Comparison of ENCODE assay signal across 12 cellular contexts in the genomic region with DNA sequence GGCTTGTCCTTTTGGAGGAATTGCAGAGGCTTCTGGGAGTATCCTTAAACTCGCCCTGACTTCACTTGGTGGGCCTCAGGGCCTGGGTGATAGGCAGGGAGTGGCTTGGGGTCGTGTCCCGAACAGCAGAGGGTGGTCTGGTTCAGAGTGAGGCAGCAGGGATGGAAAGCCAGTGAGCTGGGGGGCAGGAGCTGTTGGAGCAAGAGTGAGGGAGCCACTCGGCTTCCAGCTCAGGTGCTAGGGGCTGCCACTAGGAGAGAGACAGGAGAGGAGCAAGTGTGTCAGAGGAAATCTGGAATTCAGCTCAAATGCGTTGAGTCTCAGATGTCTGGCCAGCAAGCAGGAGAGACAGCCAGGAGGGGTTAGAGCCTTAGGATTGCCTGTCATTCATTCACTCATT.
DNase-seq lines count a peak whose midpoint lies in the region; TF ChIP-seq lines count a peak whose summit lies in the region.
"Had no signal": no experiment of that assay in that cellular context is flagged by ENCODE, and none has a peak within 500 bp of the region (broad histone marks: within the 10 kb centered on the region; RNA-seq: fewer than 3 reads in every experiment).

No MANE protein-coding gene starts in this region.

- no peaks in the 10 kb centered on the region for H4K20me1 ChIP-seq in mammary epithelial cell (ENCODE audit: insufficient read depth, low read length)

- no peak overlapping the region for H4K8ac ChIP-seq in mesendoderm (ENCODE audit: low read depth, low read length)

- H2AK5ac ChIP-seq in mesendoderm (ENCODE audit: low read length), result no peak overlapping the region

- H3K4me3 ChIP-seq in HUES6 (ENCODE audit: low read depth, low read length), result no peak overlapping the region
- H3K4me3 ChIP-seq in mesendoderm (ENCODE audit: low read length), result no peak overlapping the region
- H3K4me3 ChIP-seq in mammary epithelial cell (replicated peaks in 1 of 3; ENCODE audit: insufficient read depth in 1 of 3, low read depth in 2 of 3, low read length in 3 of 3), result no peak overlapping the region

- peaks cover 21% of the 10 kb centered on the region for H3K4me1 ChIP-seq in HUES6 (ENCODE audit: control insufficient read depth, insufficient read depth, low read length)
- H3K4me1 ChIP-seq in mesendoderm (ENCODE audit: control insufficient read depth, low read depth, low read length), result no peaks in the 10 kb centered on the region
- no peaks in the 10 kb centered on the region for H3K4me1 ChIP-seq in mammary epithelial cell (ENCODE audit: insufficient read depth, low read length)

- H3K9me3 Mint-ChIP-seq in brain, result peaks cover 0 to 6% (median 0%) of the 10 kb centered on the region in 5 experiments
- H3K9me3 Mint-ChIP-seq: CD4-positive, alpha-beta T cell had no signal

- H2BK15ac ChIP-seq in mesendoderm (replicated peaks; ENCODE audit: low read depth), result no peak overlapping the region

- no peak overlapping the region for H2BK120ac ChIP-seq in mesendoderm (ENCODE audit: low read depth, low read length)

- H3K36me3 Mint-ChIP-seq in brain, result no peaks in the 10 kb centered on the region

- H3K4me2 ChIP-seq in mesendoderm (ENCODE audit: low read length) (no peak overlapping the region), mammary epithelial cell (ENCODE audit: insufficient read depth, low read depth, low read length) (no peak overlapping the region)

- peaks cover 8% of the 10 kb centered on the region for H3K27me3 Mint-ChIP-seq in brain

- H3K4ac ChIP-seq in mesendoderm (ENCODE audit: low read depth, low read length), result no peak overlapping the region

- H3K79me1 ChIP-seq in mesendoderm (ENCODE audit: low read length), result no peaks in the 10 kb centered on the region

- no peak overlapping the region for H2AFZ ChIP-seq in mammary epithelial cell (ENCODE audit: low read depth, low read length)

- H3K18ac ChIP-seq in mesendoderm (ENCODE audit: low read length), result no peak overlapping the region

- H3K27me3 ChIP-seq in HUES6 (ENCODE audit: control insufficient read depth, insufficient read depth, low read length) (no peaks in the 10 kb centered on the region), mesendoderm (ENCODE audit: insufficient read depth, low read length, poor library complexity) (no peaks in the 10 kb centered on the region), mammary epithelial cell (ENCODE audit: insufficient read depth, low read length) (no peaks in the 10 kb centered on the region)

- H3K23ac ChIP-seq in mesendoderm (ENCODE audit: low read length), result no peak overlapping the region

- H3K79me2 ChIP-seq in mesendoderm (ENCODE audit: control insufficient read depth, insufficient read depth, low read length) (no peaks in the 10 kb centered on the region), mammary epithelial cell (ENCODE audit: insufficient read depth, low read length) (no peaks in the 10 kb centered on the region)

- H3K36me3 ChIP-seq in HUES6 (ENCODE audit: control insufficient read depth, insufficient read depth, low read length) (no peaks in the 10 kb centered on the region), mesendoderm (ENCODE audit: control insufficient read depth, insufficient read depth, low read length) (no peaks in the 10 kb centered on the region), mammary epithelial cell (ENCODE audit: insufficient read depth, low read length) (no peaks in the 10 kb centered on the region)

- CTCF ChIA-PET in mammary epithelial cell (lab: Charles Lee; ENCODE audit: low non-redundant PET), result interaction anchor here (0.5 kb wide), 1 partner anchor 8 kb away, joined by 3 read pairs; no protein-coding TSS in a partner anchor

- H2BK5ac ChIP-seq in mesendoderm (ENCODE audit: low read length), result no peak overlapping the region

- DNase-seq in ELF-1 (ENCODE audit: low read depth, low spot score), result peak; percentile 27
- DNase-seq in mesendoderm, result peak; percentile 31
- DNase-seq in ACHN, result no peak
- DNase-seq in COR-L47 (lab: John Stamatoyannopoulos, UW), result no peak
- no peak for DNase-seq in T-helper 1 cell
- no peak for DNase-seq in mammary epithelial cell
- DNase-seq: 8988T; C1 segment of cervical spinal cord; CD4-positive, alpha-beta T cell; DMS79 had no signal

- dilution Hi-C loops in mammary epithelial cell (cut with HindIII; ENCODE audit: low sequenced_read_pairs), result no loop called here

- peaks cover 15% of the 10 kb centered on the region for H3K4me1 Mint-ChIP-seq in brain

- no peak overlapping the region for H3K56ac ChIP-seq in mesendoderm (ENCODE audit: low read length)

- peak overlapping the region in 3 of 5 experiments; percentile 56 to 97 (median 67) for H3K27ac Mint-ChIP-seq in brain
- H3K27ac Mint-ChIP-seq: CD4-positive, alpha-beta T cell had no signal

- H3K9ac ChIP-seq in HUES6 (ENCODE audit: low read length), result peak overlapping the region; percentile 14
- no peak overlapping the region for H3K9ac ChIP-seq in mesendoderm (ENCODE audit: low read length)
- no peak overlapping the region for H3K9ac ChIP-seq in mammary epithelial cell (ENCODE audit: insufficient read depth, low read length)

- TF ChIP-seq CTCF in brain (conservative IDR thresholded peaks at IDR 0.05), result no peak
- TF ChIP-seq CTCF in mammary epithelial cell (conservative IDR thresholded peaks at IDR 0.05 in 1 of 2, IDR thresholded peaks at IDR 0.05 in 1 of 2; ENCODE audit: extremely low read depth in 1 of 2, insufficient read depth in 1 of 2, low read depth in 1 of 2, low read length in 2 of 2), result no peak

- peak overlapping the region; percentile 7; the same call in 1 of the 2 replicates for H3K27ac ChIP-seq in HUES6 (ENCODE audit: low read depth, low read length)
- no peak overlapping the region for H3K27ac ChIP-seq in mesendoderm (ENCODE audit: low read depth, low read length)
- H3K27ac ChIP-seq in mammary epithelial cell (ENCODE audit: insufficient read depth, low read depth, low read length), result no peak overlapping the region

- WGBS in mesendoderm (ENCODE audit: extremely low coverage, insufficient coverage, low lambda C conversion rate), result no CpG with 5 or more reads among the region's 5 CpGs
- 73% methylated on average over 5 of the region's 5 CpGs for WGBS in mammary epithelial cell (ENCODE audit: low coverage, missing lambda C conversion rate)

- H3K9me3 ChIP-seq in HUES6 (ENCODE audit: control insufficient read depth, insufficient read depth, low read depth, low read length) (no peaks in the 10 kb centered on the region), mammary epithelial cell (replicated peaks; ENCODE audit: insufficient read depth, low read length) (no peaks in the 10 kb centered on the region)

- no peak overlapping the region for H4K5ac ChIP-seq in mesendoderm (ENCODE audit: low read length)

- in situ Hi-C loops in ACHN (cut with HindIII; ENCODE audit: low pct_ligation_motif_present, low pct_unique_long_range_greater_than_20kb, low sequenced_read_pairs), result no loop called here
- in situ Hi-C loops in mammary epithelial cell (cut with MboI; ENCODE audit: low sequenced_read_pairs in 2 of 2), result no loop called here

- no TSS peak for BruUV-seq in mammary epithelial cell (replicated peaks; lab: Mats Ljungman, UMichigan)

- intact Hi-C loops in mammary epithelial cell (cut with micrococcal nuclease), result no loop called here

- H3K4me3 Mint-ChIP-seq in brain, result no peak overlapping the region
- H3K4me3 Mint-ChIP-seq: CD4-positive, alpha-beta T cell had no signal

Comparison
In these comparisons a context has a peak if more than half of its experiments do, and no peak if none do; other contexts are left out.
1. DNase-seq: peak in ELF-1 (single experiment) and mesendoderm (single experiment); none in ACHN (single experiment), COR-L47 (single experiment), T-helper 1 cell (0 of 5) and mammary epithelial cell (single experiment).